In genomic region chr12:53500776-53501614, GRCh38 we compare ENCODE assay signal across 1 cellular context.
TF ChIP-seq lines count a peak whose summit lies in the region.

Gene TARBP2, plus strand, starts transcription at chr12:53501283. Its CDS starts 126 bp downstream, at chr12:53501409.

TF ChIP-seq in HepG2, 621 proteins besides CTCF, POLR2A, EP300 and RAD21 (continued from another document and continues in another):
- 0 out of 2 replicates have a peak, but pooled peaks have one; percentile 76 for TF ChIP-seq CREB3 (CRISPR knock-in tag; IDR thresholded peaks at IDR 0.05)
- TF ChIP-seq GLMP (CRISPR knock-in tag; IDR thresholded peaks at IDR 0.05; ENCODE audit: borderline replicate concordance), result no peak
- peak; percentile 79; the same call in 1 of the 2 replicates for TF ChIP-seq NRL (CRISPR knock-in tag; IDR thresholded peaks at IDR 0.05; ENCODE audit: borderline replicate concordance)
- 0 out of 2 replicates have a peak, but pooled peaks have one; percentile 15 for TF ChIP-seq ZSCAN12 (CRISPR knock-in tag; IDR thresholded peaks at IDR 0.05)
- no peak for TF ChIP-seq MAFG (CRISPR knock-in tag; IDR thresholded peaks at IDR 0.05)
- peak; percentile 47; the same call in 1 of the 2 replicates for TF ChIP-seq ZC3H13 (CRISPR knock-in tag; IDR thresholded peaks at IDR 0.05)
- peak; percentile 30; the same call in 1 of the 2 replicates for TF ChIP-seq MLX (CRISPR knock-in tag; IDR thresholded peaks at IDR 0.05)
- peak; percentile 95 for TF ChIP-seq THAP11 (CRISPR knock-in tag; IDR thresholded peaks at IDR 0.05)
- TF ChIP-seq ZNF382 (CRISPR knock-in tag; IDR thresholded peaks at IDR 0.05; ENCODE audit: borderline replicate concordance), result no peak
- peak; percentile 81; the same call in 1 of the 2 replicates for TF ChIP-seq ZNF30 (CRISPR knock-in tag; IDR thresholded peaks at IDR 0.05)
- TF ChIP-seq PHF8 (CRISPR knock-in tag; IDR thresholded peaks at IDR 0.05), result peak; percentile 99
- TF ChIP-seq TP53 (CRISPR knock-in tag; conservative IDR thresholded peaks at IDR 0.05), result peak; percentile 83; the same call in 1 of the 2 replicates
- TF ChIP-seq TBX2 (CRISPR knock-in tag; IDR thresholded peaks at IDR 0.05; ENCODE audit: borderline replicate concordance), result peak; percentile 45; the same call in 1 of the 2 replicates
- peak; percentile 50; the same call in 1 of the 2 replicates for TF ChIP-seq ZNF768 (CRISPR knock-in tag; IDR thresholded peaks at IDR 0.05)
- peak; percentile 83; the same call in 1 of the 2 replicates for TF ChIP-seq HOXA5 (CRISPR knock-in tag; IDR thresholded peaks at IDR 0.05)
- no peak for TF ChIP-seq TRIM22 (IDR thresholded peaks at IDR 0.05)
- peak; percentile 84; the same call in 1 of the 2 replicates for TF ChIP-seq ARID2 (CRISPR knock-in tag; IDR thresholded peaks at IDR 0.05; ENCODE audit: borderline replicate concordance)
- TF ChIP-seq ZNF770 (CRISPR knock-in tag; IDR thresholded peaks at IDR 0.05), result peak; percentile 51; the same call in 1 of the 2 replicates
- TF ChIP-seq ZNF496 (CRISPR knock-in tag; IDR thresholded peaks at IDR 0.05; ENCODE audit: insufficient replicate concordance), result no peak
- TF ChIP-seq PRDM4 (CRISPR knock-in tag; IDR thresholded peaks at IDR 0.05; ENCODE audit: borderline replicate concordance), result no peak
- 0 out of 2 replicates have a peak, but pooled peaks have one; percentile 54 for TF ChIP-seq ZNF234 (CRISPR knock-in tag; conservative IDR thresholded peaks at IDR 0.05)
- no peak for TF ChIP-seq ZSCAN22 (CRISPR knock-in tag; IDR thresholded peaks at IDR 0.05)
- TF ChIP-seq CBFB (CRISPR knock-in tag; IDR thresholded peaks at IDR 0.05), result peak; percentile 71
- TF ChIP-seq SNRNP70 (IDR thresholded peaks at IDR 0.05; ENCODE audit: low read depth, low read length), result no peak
- peak; percentile 69; the same call in 1 of the 2 replicates for TF ChIP-seq KMT2B (CRISPR knock-in tag; IDR thresholded peaks at IDR 0.05)
- TF ChIP-seq CREBL2 (CRISPR knock-in tag; IDR thresholded peaks at IDR 0.05; ENCODE audit: borderline replicate concordance), result peak; percentile 96; the same call in 1 of the 2 replicates
- TF ChIP-seq ZNF678 (CRISPR knock-in tag; IDR thresholded peaks at IDR 0.05), result no peak
- TF ChIP-seq NR0B2 (CRISPR knock-in tag; IDR thresholded peaks at IDR 0.05), result no peak
- TF ChIP-seq NAIF1 (CRISPR knock-in tag; IDR thresholded peaks at IDR 0.05; ENCODE audit: borderline replicate concordance), result peak; percentile 73; the same call in 1 of the 2 replicates
- peak; percentile 89 for TF ChIP-seq CREB1 (IDR thresholded peaks at IDR 0.05)
- TF ChIP-seq CREB1 (CRISPR knock-in tag; IDR thresholded peaks at IDR 0.05), result peak; percentile 93
- TF ChIP-seq SUZ12 (IDR thresholded peaks at IDR 0.05; ENCODE audit: low read depth, low read length), result peak; percentile 70
- TF ChIP-seq HIVEP1 (CRISPR knock-in tag; IDR thresholded peaks at IDR 0.05), result peak; percentile 83
- no peak for TF ChIP-seq ZNF672 (CRISPR knock-in tag; IDR thresholded peaks at IDR 0.05)
- 0 out of 2 replicates have a peak, but pooled peaks have one; percentile 20 for TF ChIP-seq ZC3H4 (CRISPR knock-in tag; IDR thresholded peaks at IDR 0.05; ENCODE audit: borderline replicate concordance)
- peak; percentile 82; the same call in 1 of the 2 replicates for TF ChIP-seq MXD4 (CRISPR knock-in tag; IDR thresholded peaks at IDR 0.05)
- TF ChIP-seq ZNF644 (CRISPR knock-in tag; IDR thresholded peaks at IDR 0.05; ENCODE audit: low read depth), result no peak
- TF ChIP-seq ZKSCAN5 (CRISPR knock-in tag; IDR thresholded peaks at IDR 0.05), result no peak
- no peak for TF ChIP-seq SOX6 (IDR thresholded peaks at IDR 0.05)
- TF ChIP-seq SOX6 (CRISPR knock-in tag; IDR thresholded peaks at IDR 0.05), result peak; percentile 47
- TF ChIP-seq ZNF576 (CRISPR knock-in tag; IDR thresholded peaks at IDR 0.05), result no peak
- no peak for TF ChIP-seq ZNF282 (IDR thresholded peaks at IDR 0.05; ENCODE audit: partially characterized antibody)
- 0 out of 2 replicates have a peak, but pooled peaks have one; percentile 19 for TF ChIP-seq BHLHE40 (IDR thresholded peaks at IDR 0.05; ENCODE audit: low read length)
- TF ChIP-seq TBP (CRISPR knock-in tag; IDR thresholded peaks at IDR 0.05), result peak; percentile 99
- TF ChIP-seq HCFC1 (IDR thresholded peaks at IDR 0.05; ENCODE audit: low read depth, low read length), result peak; percentile 83
- TF ChIP-seq ZNF142 (CRISPR knock-in tag; IDR thresholded peaks at IDR 0.05), result peak; percentile 86
- TF ChIP-seq HOXA7 (CRISPR knock-in tag; IDR thresholded peaks at IDR 0.05), result no peak
- no peak for TF ChIP-seq KLF13 (CRISPR knock-in tag; IDR thresholded peaks at IDR 0.05)
- no peak for TF ChIP-seq CSRNP2 (CRISPR knock-in tag; conservative IDR thresholded peaks at IDR 0.05; ENCODE audit: low read depth)
- TF ChIP-seq MXI1 (IDR thresholded peaks at IDR 0.05; ENCODE audit: borderline replicate concordance, low read depth, low read length), result peak; percentile 75; the same call in 2 of the 3 replicates
- TF ChIP-seq PAX8 (CRISPR knock-in tag; IDR thresholded peaks at IDR 0.05; ENCODE audit: borderline replicate concordance), result no peak
